Comparison of ENCODE assay signal across 13 cellular contexts in the genomic region with DNA sequence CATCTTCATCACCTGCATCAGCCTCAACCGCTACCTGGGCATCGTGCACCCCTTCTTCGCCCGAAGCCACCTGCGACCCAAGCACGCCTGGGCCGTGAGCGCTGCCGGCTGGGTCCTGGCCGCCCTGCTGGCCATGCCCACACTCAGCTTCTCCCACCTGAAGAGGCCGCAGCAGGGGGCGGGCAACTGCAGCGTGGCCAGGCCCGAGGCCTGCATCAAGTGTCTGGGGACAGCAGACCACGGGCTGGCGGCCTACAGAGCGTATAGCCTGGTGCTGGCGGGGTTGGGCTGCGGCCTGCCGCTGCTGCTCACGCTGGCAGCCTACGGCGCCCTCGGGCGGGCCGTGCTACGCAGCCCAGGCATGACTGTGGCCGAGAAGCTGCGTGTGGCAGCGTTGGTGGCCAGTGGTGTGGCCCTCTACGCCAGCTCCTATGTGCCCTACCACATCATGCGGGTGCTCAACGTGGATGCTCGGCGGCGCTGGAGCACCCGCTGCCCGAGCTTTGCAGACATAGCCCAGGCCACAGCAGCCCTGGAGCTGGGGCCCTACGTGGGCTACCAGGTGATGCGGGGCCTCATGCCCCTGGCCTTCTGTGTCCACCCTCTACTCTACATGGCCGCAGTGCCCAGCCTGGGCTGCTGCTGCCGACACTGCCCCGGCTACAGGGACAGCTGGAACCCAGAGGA. TPM values are rescaled to one million over a fixed set of nuclear protein-coding genes. Genes with fewer than 3 reads are reported as not detected.
A peak's percentile ranks its signal among the peaks of the same experiment; 100 is the strongest.
DNase-seq lines count a peak whose midpoint lies in the region; ATAC-seq and TF ChIP-seq lines count a peak whose summit lies in the region.
"Had no signal": no experiment of that assay in that cellular context is flagged by ENCODE, and none has a peak within 500 bp of the region (broad histone marks: within the 10 kb centered on the region; RNA-seq: fewer than 3 reads in every experiment).

No MANE protein-coding gene starts in this region.

- H3K9me2 ChIP-seq in Karpas-422 (replicated peaks; ENCODE audit: insufficient read depth, low read length) (no peaks in the 10 kb centered on the region), hepatocyte (replicated peaks; ENCODE audit: insufficient read depth) (no peaks in the 10 kb centered on the region)

- H2AFZ ChIP-seq in Karpas-422 (ENCODE audit: low read length) (no peak overlapping the region), hepatocyte (no peak overlapping the region)

- 95% methylated on average over 38 of the region's 43 CpGs for WGBS in hepatocyte (ENCODE audit: low lambda C conversion rate, missing lambda C conversion rate)

- H3K4me1 Mint-ChIP-seq in dendritic cell treated with granulocyte-macrophage colony-stimulating factor and Interleukin-4, amounts not matched to agents 40 ng/mL and 50 ng/mL, for 4 days (ENCODE audit: low read depth), result peaks cover 94% of the 10 kb centered on the region
- peaks cover 71% of the 10 kb centered on the region for H3K4me1 Mint-ChIP-seq in stimulated activated naive CD8-positive, alpha-beta T cell treated with anti-CD3 and anti-CD28 coated beads, Interleukin-15, Interleukin-2, amounts not matched to agents 100 ng/mL and 50 ng/mL, for 24 hours (ENCODE audit: low read depth)

- ATAC-seq in GM19463 (IDR thresholded peaks at IDR 0.05; ENCODE audit: unreplicated experiment) (no peak), HG02759 (IDR thresholded peaks at IDR 0.05; ENCODE audit: unreplicated experiment) (no peak)

- H3K4me2 ChIP-seq in Karpas-422 (ENCODE audit: low read depth, low read length, poor library complexity, severe bottlenecking) (no peak overlapping the region), hepatocyte (no peak overlapping the region)

- intact Hi-C loops in dendritic cell treated with granulocyte-macrophage colony-stimulating factor and Interleukin-4, amounts not matched to agents 40 ng/mL and 50 ng/mL, for 4 days (cut with micrococcal nuclease), result no loop called here

- peaks cover 34% of the 10 kb centered on the region; the same call in 1 of the 2 replicates for H4K20me1 ChIP-seq in Karpas-422 (ENCODE audit: insufficient read depth, low read depth, low read length)
- no peaks in the 10 kb centered on the region for H4K20me1 ChIP-seq in hepatocyte (ENCODE audit: insufficient read depth, poor library complexity, severe bottlenecking)

- H3K79me2 ChIP-seq in Karpas-422 (ENCODE audit: low read length) (peaks cover 15% of the 10 kb centered on the region), hepatocyte (peaks cover 20% of the 10 kb centered on the region)

- no peak overlapping the region for H3K27ac ChIP-seq in Karpas-422 (ENCODE audit: low read length)
- no peak overlapping the region for H3K27ac ChIP-seq in hepatocyte
- H3K27ac ChIP-seq: uterus had no signal

- H3K4me3 ChIP-seq in Karpas-422 (ENCODE audit: low read length) (no peak overlapping the region), hepatocyte (no peak overlapping the region)
- H3K4me3 ChIP-seq: esophagus squamous epithelium, uterus had no signal

- H3K27me3 Mint-ChIP-seq in dendritic cell treated with granulocyte-macrophage colony-stimulating factor and Interleukin-4, amounts not matched to agents 40 ng/mL and 50 ng/mL, for 4 days, result no peaks in the 10 kb centered on the region
- H3K27me3 Mint-ChIP-seq in stimulated activated naive CD8-positive, alpha-beta T cell treated with anti-CD3 and anti-CD28 coated beads, Interleukin-15, Interleukin-2, amounts not matched to agents 100 ng/mL and 50 ng/mL, for 24 hours, result no peaks in the 10 kb centered on the region

- H3K9me3 Mint-ChIP-seq in dendritic cell treated with granulocyte-macrophage colony-stimulating factor and Interleukin-4, amounts not matched to agents 40 ng/mL and 50 ng/mL, for 4 days, result no peaks in the 10 kb centered on the region
- no peaks in the 10 kb centered on the region for H3K9me3 Mint-ChIP-seq in stimulated activated naive CD8-positive, alpha-beta T cell treated with anti-CD3 and anti-CD28 coated beads, Interleukin-15, Interleukin-2, amounts not matched to agents 100 ng/mL and 50 ng/mL, for 24 hours

- no peak for TF ChIP-seq CTCF in hepatocyte (IDR thresholded peaks at IDR 0.05; ENCODE audit: poor library complexity)

- peak overlapping the region; percentile 98 for H3K27ac Mint-ChIP-seq in dendritic cell treated with granulocyte-macrophage colony-stimulating factor and Interleukin-4, amounts not matched to agents 40 ng/mL and 50 ng/mL, for 4 days
- peak overlapping the region; percentile 81 for H3K27ac Mint-ChIP-seq in stimulated activated naive CD8-positive, alpha-beta T cell treated with anti-CD3 and anti-CD28 coated beads, Interleukin-15, Interleukin-2, amounts not matched to agents 100 ng/mL and 50 ng/mL, for 24 hours

- H3K4me1 ChIP-seq in Karpas-422 (ENCODE audit: low read length) (peaks cover 19% of the 10 kb centered on the region), hepatocyte (ENCODE audit: insufficient read depth) (peaks cover 3% of the 10 kb centered on the region)

- H3K9me3 ChIP-seq in Karpas-422 (ENCODE audit: low read length), result no peaks in the 10 kb centered on the region
- no peaks in the 10 kb centered on the region for H3K9me3 ChIP-seq in hepatocyte (ENCODE audit: low read depth)
- H3K9me3 ChIP-seq: esophagus squamous epithelium, uterus had no signal

- H3K36me3 ChIP-seq in Karpas-422 (ENCODE audit: insufficient read depth, low read length) (peaks cover 19% of the 10 kb centered on the region), hepatocyte (replicated peaks; ENCODE audit: insufficient read depth, low read depth) (no peaks in the 10 kb centered on the region)
- H3K36me3 ChIP-seq: uterus had no signal

- peaks cover 100% of the 10 kb centered on the region for H3K36me3 Mint-ChIP-seq in dendritic cell treated with granulocyte-macrophage colony-stimulating factor and Interleukin-4, amounts not matched to agents 40 ng/mL and 50 ng/mL, for 4 days (ENCODE audit: low read depth)
- H3K36me3 Mint-ChIP-seq in stimulated activated naive CD8-positive, alpha-beta T cell treated with anti-CD3 and anti-CD28 coated beads, Interleukin-15, Interleukin-2, amounts not matched to agents 100 ng/mL and 50 ng/mL, for 24 hours (ENCODE audit: low read depth), result peaks cover 59% of the 10 kb centered on the region

- peak; percentile 35 for DNase-seq in stimulated activated CD4-positive, alpha-beta T cell treated with anti-CD3 and anti-CD28 coated beads, Interleukin-4, amount 100 ng/mL, for 1 hour
- no peak for DNase-seq in stimulated activated CD4-positive, alpha-beta T cell treated with anti-CD3 and anti-CD28 coated beads, Interleukin-4, amount 100 ng/mL, for 4 hours
- DNase-seq in Karpas-422 (peak; percentile 63), hepatocyte (ENCODE audit: low spot score) (no peak)
- DNase-seq: EL, esophagus squamous epithelium, NCI-H187 treated with DMSO at 0.1 percent for 48 hours, SHP77 treated with DMSO at 0.1 percent for 48 hours, uterus had no signal

- no peak overlapping the region for H3K9ac ChIP-seq in Karpas-422 (ENCODE audit: low read length)

- H3K4me3 Mint-ChIP-seq in dendritic cell treated with granulocyte-macrophage colony-stimulating factor and Interleukin-4, amounts not matched to agents 40 ng/mL and 50 ng/mL, for 4 days, result peak overlapping the region; percentile 66
- peak overlapping the region; percentile 45 for H3K4me3 Mint-ChIP-seq in stimulated activated naive CD8-positive, alpha-beta T cell treated with anti-CD3 and anti-CD28 coated beads, Interleukin-15, Interleukin-2, amounts not matched to agents 100 ng/mL and 50 ng/mL, for 24 hours

- H3K27me3 ChIP-seq in Karpas-422 (ENCODE audit: low read length) (no peaks in the 10 kb centered on the region), hepatocyte (no peaks in the 10 kb centered on the region)
- H3K27me3 ChIP-seq: esophagus squamous epithelium, uterus had no signal

RNA-seq across cellular contexts. Expression of gene P2RY11, which starts 2.6 kb away (rescaled TPM):
- 1.7 and 6.1 TPM in 2 replicates for total RNA-seq in Karpas-422 (2014; rRNA removed; shearing (Covaris generic); ENCODE audit: low replicate concordance)
- 2.7 and 3.8 TPM in 2 replicates for total RNA-seq in hepatocyte
- 6.1 TPM in 2 replicates for polyA plus RNA-seq in hepatocyte

RNA-seq across cellular contexts. Expression of gene EIF3G, which starts 5.6 kb away (rescaled TPM):
- total RNA-seq in Karpas-422 (2014; rRNA removed; shearing (Covaris generic); ENCODE audit: low replicate concordance), result 281 and 602 TPM in 2 replicates
- 138 and 169 TPM in 2 replicates for total RNA-seq in hepatocyte
- 134 and 157 TPM in 2 replicates for polyA plus RNA-seq in hepatocyte

RNA-seq across cellular contexts. Expression of gene PPAN, which starts 7.9 kb away (rescaled TPM):
- total RNA-seq in Karpas-422 (2014; rRNA removed; shearing (Covaris generic); ENCODE audit: low replicate concordance), result 30.4 and 77.1 TPM in 2 replicates
- 15.0 and 15.5 TPM in 2 replicates for total RNA-seq in hepatocyte
- polyA plus RNA-seq in hepatocyte, result 26.0 and 41.9 TPM in 2 replicates

RNA-seq across cellular contexts. Expression of gene ANGPTL6, which starts 11.6 kb away (rescaled TPM):
- 7.3 and 8.3 TPM in 2 replicates for total RNA-seq in Karpas-422 (2014; rRNA removed; shearing (Covaris generic); ENCODE audit: low replicate concordance)
- 3.9 and 5.9 TPM in 2 replicates for total RNA-seq in hepatocyte
- polyA plus RNA-seq in hepatocyte, result 4.7 and 5.5 TPM in 2 replicates

RNA-seq across cellular contexts. Expression of gene SHFL, which starts 28.0 kb away (rescaled TPM):
- total RNA-seq in Karpas-422 (2014; rRNA removed; shearing (Covaris generic); ENCODE audit: low replicate concordance), result 29.0 and 55.3 TPM in 2 replicates
- total RNA-seq in hepatocyte, result 26.0 and 28.7 TPM in 2 replicates
- 48.7 and 50.9 TPM in 2 replicates for polyA plus RNA-seq in hepatocyte

Comparison
In these comparisons a context has a peak if more than half of its experiments do, and no peak if none do; other contexts are left out.
1. DNase-seq: peak in stimulated activated CD4-positive, alpha-beta T cell treated with anti-CD3 and anti-CD28 coated beads, Interleukin-4, amount 100 ng/mL, for 1 hour (single experiment) and Karpas-422 (single experiment); none in stimulated activated CD4-positive, alpha-beta T cell treated with anti-CD3 and anti-CD28 coated beads, Interleukin-4, amount 100 ng/mL, for 4 hours (0 of 2) and hepatocyte (single experiment).